ENCODE assay signal across 1 cellular context in the genomic region with DNA sequence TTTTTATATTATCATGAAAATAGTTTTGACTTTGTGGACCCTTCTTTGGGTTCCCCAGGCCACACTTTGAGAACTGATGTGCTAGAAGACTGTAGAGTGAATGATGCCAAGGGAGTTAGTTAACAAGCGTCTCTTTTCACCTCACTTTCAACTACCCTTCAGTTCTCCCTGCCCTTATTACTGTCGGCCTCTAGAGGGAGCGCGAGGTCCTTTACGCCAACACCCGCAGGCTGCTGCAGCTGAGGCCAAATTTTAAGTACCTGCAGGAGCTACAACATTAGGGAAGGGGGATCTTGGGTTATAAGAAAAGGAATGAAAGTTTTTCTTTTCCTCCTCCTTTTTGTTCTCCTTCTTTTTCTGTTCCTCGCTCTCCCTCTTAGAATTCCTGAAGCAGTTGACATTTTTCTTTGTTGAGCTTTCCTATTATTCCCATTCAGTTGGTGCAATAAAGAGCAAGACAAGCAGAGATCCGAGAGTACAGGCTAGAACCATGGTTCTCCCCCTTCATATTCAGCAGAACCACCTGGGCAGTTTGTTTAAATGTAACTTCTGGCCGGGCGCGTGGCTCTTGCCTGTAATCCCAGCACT.
A peak's percentile ranks its signal among the peaks of the same experiment; 100 is the strongest.
TF ChIP-seq lines count a peak whose summit lies in the region.

No MANE protein-coding gene starts in this region.

TF ChIP-seq in IMR-90, 13 proteins besides CTCF, POLR2A, EP300 and RAD21 (continued from another document):
- TF ChIP-seq, protein P1, sequence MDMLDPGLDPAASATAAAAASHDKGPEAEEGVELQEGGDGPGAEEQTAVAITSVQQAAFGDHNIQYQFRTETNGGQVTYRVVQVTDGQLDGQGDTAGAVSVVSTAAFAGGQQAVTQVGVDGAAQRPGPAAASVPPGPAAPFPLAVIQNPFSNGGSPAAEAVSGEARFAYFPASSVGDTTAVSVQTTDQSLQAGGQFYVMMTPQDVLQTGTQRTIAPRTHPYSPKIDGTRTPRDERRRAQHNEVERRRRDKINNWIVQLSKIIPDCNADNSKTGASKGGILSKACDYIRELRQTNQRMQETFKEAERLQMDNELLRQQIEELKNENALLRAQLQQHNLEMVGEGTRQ (IDR thresholded peaks at IDR 0.05; ENCODE audit: low read depth, low read length): no peak
- TF ChIP-seq FOS (IDR thresholded peaks at IDR 0.05; ENCODE audit: low read depth, low read length) (no peak), SMC3 (IDR thresholded peaks at IDR 0.05; ENCODE audit: low read depth, low read length) (peak; percentile 88), RFX5 (IDR thresholded peaks at IDR 0.05; ENCODE audit: low read depth, low read length) (no peak)
TF ChIP-seq in IMR-90: peak in this region for 1.
